ENCODE assay signal across 1 cellular context in the genomic region with DNA sequence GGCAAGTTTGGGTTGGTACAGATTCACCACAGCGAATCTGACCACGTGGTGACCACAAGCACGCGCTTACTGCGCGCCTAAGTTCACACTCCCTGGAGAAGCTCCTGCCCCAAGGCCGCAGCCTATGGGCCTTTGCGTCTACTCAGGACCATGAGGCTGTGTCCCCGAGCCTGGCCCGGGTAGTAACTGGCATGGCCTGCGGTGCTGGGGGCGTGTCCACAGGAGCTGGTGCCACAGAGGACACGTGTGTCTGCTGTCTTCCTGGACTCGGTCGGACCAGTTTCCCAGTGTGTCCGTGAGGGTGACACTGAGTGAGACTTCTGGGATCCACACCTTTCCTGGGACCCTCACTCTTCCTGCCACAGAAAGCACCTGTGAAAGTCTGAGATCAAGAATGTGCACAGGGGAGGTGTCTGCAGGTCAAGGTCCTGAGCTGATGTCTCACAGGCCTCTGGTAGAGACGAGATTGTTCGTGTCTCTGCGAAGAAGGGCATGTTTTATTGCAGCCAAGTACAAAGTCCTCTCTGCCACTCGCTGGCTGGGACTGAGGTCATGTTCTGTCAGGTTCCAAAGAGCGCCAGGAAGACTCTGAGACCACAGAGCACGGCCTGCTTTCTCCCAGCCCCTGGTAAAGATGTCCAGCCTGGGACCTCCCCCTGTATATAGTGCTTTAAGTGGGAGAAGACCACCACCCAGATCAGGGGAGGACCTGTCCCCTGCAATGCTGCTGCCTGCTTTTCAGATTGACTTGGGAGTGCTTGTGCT.
TF ChIP-seq lines count a peak whose summit lies in the region.

No MANE protein-coding gene starts in this region.

TF ChIP-seq in HepG2, 621 proteins besides CTCF, POLR2A, EP300 and RAD21 (continued from another document and continues in another):
- no peak for TF ChIP-seq TBL1XR1 (IDR thresholded peaks at IDR 0.05; ENCODE audit: borderline replicate concordance, low read length, partially characterized antibody)
- TF ChIP-seq CBFB (CRISPR knock-in tag; IDR thresholded peaks at IDR 0.05) = 0 out of 2 replicates have a peak, but pooled peaks have one; percentile 7
- no peak for TF ChIP-seq RAD51 (IDR thresholded peaks at IDR 0.05; ENCODE audit: borderline replicate concordance)
- TF ChIP-seq, protein P1, sequence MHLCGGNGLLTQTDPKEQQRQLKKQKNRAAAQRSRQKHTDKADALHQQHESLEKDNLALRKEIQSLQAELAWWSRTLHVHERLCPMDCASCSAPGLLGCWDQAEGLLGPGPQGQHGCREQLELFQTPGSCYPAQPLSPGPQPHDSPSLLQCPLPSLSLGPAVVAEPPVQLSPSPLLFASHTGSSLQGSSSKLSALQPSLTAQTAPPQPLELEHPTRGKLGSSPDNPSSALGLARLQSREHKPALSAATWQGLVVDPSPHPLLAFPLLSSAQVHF (CRISPR knock-in tag; IDR thresholded peaks at IDR 0.05) = no peak
- TF ChIP-seq ZNF143 (CRISPR knock-in tag; IDR thresholded peaks at IDR 0.05) = no peak; the same call in 1 of the 2 replicates
- TF ChIP-seq, protein P2, sequence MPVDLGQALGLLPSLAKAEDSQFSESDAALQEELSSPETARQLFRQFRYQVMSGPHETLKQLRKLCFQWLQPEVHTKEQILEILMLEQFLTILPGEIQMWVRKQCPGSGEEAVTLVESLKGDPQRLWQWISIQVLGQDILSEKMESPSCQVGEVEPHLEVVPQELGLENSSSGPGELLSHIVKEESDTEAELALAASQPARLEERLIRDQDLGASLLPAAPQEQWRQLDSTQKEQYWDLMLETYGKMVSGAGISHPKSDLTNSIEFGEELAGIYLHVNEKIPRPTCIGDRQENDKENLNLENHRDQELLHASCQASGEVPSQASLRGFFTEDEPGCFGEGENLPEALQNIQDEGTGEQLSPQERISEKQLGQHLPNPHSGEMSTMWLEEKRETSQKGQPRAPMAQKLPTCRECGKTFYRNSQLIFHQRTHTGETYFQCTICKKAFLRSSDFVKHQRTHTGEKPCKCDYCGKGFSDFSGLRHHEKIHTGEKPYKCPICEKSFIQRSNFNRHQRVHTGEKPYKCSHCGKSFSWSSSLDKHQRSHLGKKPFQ (CRISPR knock-in tag; IDR thresholded peaks at IDR 0.05; ENCODE audit: insufficient replicate concordance) = peak; percentile 67
- peak; percentile 48; the same call in 1 of the 2 replicates for TF ChIP-seq ZNF12 (CRISPR knock-in tag; IDR thresholded peaks at IDR 0.05)
- TF ChIP-seq GFI1 (CRISPR knock-in tag; IDR thresholded peaks at IDR 0.05; ENCODE audit: borderline replicate concordance) = peak; percentile 39; the same call in 1 of the 2 replicates
- TF ChIP-seq FOXK2 (IDR thresholded peaks at IDR 0.05) = no peak; the same call in 1 of the 2 replicates
- TF ChIP-seq ZNF326 (CRISPR knock-in tag; IDR thresholded peaks at IDR 0.05; ENCODE audit: borderline replicate concordance) = no peak
- TF ChIP-seq SUZ12 (IDR thresholded peaks at IDR 0.05; ENCODE audit: low read depth, low read length) = no peak
- TF ChIP-seq BRD4 (CRISPR knock-in tag; IDR thresholded peaks at IDR 0.05) = no peak
- TF ChIP-seq MBNL3 (CRISPR knock-in tag; conservative IDR thresholded peaks at IDR 0.05) = no peak
- TF ChIP-seq MTF1 (CRISPR knock-in tag; IDR thresholded peaks at IDR 0.05) = no peak
- TF ChIP-seq PLSCR1 (CRISPR knock-in tag; IDR thresholded peaks at IDR 0.05; ENCODE audit: borderline replicate concordance) = no peak
- TF ChIP-seq, protein P3, sequence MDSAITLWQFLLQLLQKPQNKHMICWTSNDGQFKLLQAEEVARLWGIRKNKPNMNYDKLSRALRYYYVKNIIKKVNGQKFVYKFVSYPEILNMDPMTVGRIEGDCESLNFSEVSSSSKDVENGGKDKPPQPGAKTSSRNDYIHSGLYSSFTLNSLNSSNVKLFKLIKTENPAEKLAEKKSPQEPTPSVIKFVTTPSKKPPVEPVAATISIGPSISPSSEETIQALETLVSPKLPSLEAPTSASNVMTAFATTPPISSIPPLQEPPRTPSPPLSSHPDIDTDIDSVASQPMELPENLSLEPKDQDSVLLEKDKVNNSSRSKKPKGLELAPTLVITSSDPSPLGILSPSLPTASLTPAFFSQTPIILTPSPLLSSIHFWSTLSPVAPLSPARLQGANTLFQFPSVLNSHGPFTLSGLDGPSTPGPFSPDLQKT (CRISPR knock-in tag; IDR thresholded peaks at IDR 0.05; ENCODE audit: borderline replicate concordance) = no peak
- no peak for TF ChIP-seq STAT5B (CRISPR knock-in tag; IDR thresholded peaks at IDR 0.05)
- TF ChIP-seq DR1 (CRISPR knock-in tag; IDR thresholded peaks at IDR 0.05) = no peak
- no peak for TF ChIP-seq ZNF383 (CRISPR knock-in tag; IDR thresholded peaks at IDR 0.05; ENCODE audit: borderline replicate concordance)
- no peak; the same call in 1 of the 2 replicates for TF ChIP-seq CBX5 (CRISPR knock-in tag; IDR thresholded peaks at IDR 0.05; ENCODE audit: borderline replicate concordance)
- peak; percentile 72; the same call in 1 of the 2 replicates for TF ChIP-seq KDM5B (CRISPR knock-in tag; IDR thresholded peaks at IDR 0.05; ENCODE audit: borderline replicate concordance)
- TF ChIP-seq FOSL1 (CRISPR knock-in tag; IDR thresholded peaks at IDR 0.05; ENCODE audit: borderline replicate concordance) = no peak
- TF ChIP-seq, protein P4, sequence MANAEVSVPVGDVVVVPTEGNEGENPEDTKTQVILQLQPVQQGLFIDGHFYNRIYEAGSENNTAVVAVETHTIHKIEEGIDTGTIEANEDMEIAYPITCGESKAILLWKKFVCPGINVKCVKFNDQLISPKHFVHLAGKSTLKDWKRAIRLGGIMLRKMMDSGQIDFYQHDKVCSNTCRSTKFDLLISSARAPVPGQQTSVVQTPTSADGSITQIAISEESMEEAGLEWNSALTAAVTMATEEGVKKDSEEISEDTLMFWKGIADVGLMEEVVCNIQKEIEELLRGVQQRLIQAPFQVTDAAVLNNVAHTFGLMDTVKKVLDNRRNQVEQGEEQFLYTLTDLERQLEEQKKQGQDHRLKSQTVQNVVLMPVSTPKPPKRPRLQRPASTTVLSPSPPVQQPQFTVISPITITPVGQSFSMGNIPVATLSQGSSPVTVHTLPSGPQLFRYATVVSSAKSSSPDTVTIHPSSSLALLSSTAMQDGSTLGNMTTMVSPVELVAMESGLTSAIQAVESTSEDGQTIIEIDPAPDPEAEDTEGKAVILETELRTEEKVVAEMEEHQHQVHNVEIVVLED (CRISPR knock-in tag; IDR thresholded peaks at IDR 0.05; ENCODE audit: borderline replicate concordance) = peak; percentile 47; the same call in 1 of the 2 replicates
- no peak for TF ChIP-seq ZNF543 (CRISPR knock-in tag; IDR thresholded peaks at IDR 0.05)
- TF ChIP-seq, protein P5, sequence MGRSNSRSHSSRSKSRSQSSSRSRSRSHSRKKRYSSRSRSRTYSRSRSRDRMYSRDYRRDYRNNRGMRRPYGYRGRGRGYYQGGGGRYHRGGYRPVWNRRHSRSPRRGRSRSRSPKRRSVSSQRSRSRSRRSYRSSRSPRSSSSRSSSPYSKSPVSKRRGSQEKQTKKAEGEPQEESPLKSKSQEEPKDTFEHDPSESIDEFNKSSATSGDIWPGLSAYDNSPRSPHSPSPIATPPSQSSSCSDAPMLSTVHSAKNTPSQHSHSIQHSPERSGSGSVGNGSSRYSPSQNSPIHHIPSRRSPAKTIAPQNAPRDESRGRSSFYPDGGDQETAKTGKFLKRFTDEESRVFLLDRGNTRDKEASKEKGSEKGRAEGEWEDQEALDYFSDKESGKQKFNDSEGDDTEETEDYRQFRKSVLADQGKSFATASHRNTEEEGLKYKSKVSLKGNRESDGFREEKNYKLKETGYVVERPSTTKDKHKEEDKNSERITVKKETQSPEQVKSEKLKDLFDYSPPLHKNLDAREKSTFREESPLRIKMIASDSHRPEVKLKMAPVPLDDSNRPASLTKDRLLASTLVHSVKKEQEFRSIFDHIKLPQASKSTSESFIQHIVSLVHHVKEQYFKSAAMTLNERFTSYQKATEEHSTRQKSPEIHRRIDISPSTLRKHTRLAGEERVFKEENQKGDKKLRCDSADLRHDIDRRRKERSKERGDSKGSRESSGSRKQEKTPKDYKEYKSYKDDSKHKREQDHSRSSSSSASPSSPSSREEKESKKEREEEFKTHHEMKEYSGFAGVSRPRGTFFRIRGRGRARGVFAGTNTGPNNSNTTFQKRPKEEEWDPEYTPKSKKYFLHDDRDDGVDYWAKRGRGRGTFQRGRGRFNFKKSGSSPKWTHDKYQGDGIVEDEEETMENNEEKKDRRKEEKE (IDR thresholded peaks at IDR 0.05) = no peak
- no peak for TF ChIP-seq MAFG (CRISPR knock-in tag; IDR thresholded peaks at IDR 0.05)
- TF ChIP-seq TFE3 (CRISPR knock-in tag; IDR thresholded peaks at IDR 0.05) = 0 out of 2 replicates have a peak, but pooled peaks have one; percentile 37
- TF ChIP-seq HDAC1 (CRISPR knock-in tag; IDR thresholded peaks at IDR 0.05) = peak; percentile 63
- 0 out of 2 replicates have a peak, but pooled peaks have one; percentile 27 for TF ChIP-seq HHEX (CRISPR knock-in tag; IDR thresholded peaks at IDR 0.05)
- TF ChIP-seq, protein P6, sequence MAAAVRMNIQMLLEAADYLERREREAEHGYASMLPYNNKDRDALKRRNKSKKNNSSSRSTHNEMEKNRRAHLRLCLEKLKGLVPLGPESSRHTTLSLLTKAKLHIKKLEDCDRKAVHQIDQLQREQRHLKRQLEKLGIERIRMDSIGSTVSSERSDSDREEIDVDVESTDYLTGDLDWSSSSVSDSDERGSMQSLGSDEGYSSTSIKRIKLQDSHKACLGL (CRISPR knock-in tag; IDR thresholded peaks at IDR 0.05) = no peak; the same call in 1 of the 2 replicates
- no peak for TF ChIP-seq GABPA (IDR thresholded peaks at IDR 0.05; ENCODE audit: low read depth, low read length)
- peak; percentile 51 for TF ChIP-seq GABPA (CRISPR knock-in tag; IDR thresholded peaks at IDR 0.05; ENCODE audit: low read depth)
- no peak for TF ChIP-seq ADNP (CRISPR knock-in tag; IDR thresholded peaks at IDR 0.05)
- no peak for TF ChIP-seq ATF6 (CRISPR knock-in tag; conservative IDR thresholded peaks at IDR 0.05)
- no peak for TF ChIP-seq ZNF672 (CRISPR knock-in tag; IDR thresholded peaks at IDR 0.05)
- TF ChIP-seq ZNF17 (CRISPR knock-in tag; IDR thresholded peaks at IDR 0.05) = no peak
- TF ChIP-seq ZNF264 (CRISPR knock-in tag; IDR thresholded peaks at IDR 0.05) = peak; percentile 47; the same call in 1 of the 2 replicates
- peak; percentile 75 for TF ChIP-seq NR2F6 (IDR thresholded peaks at IDR 0.05)
- TF ChIP-seq NR2F6 (CRISPR knock-in tag; IDR thresholded peaks at IDR 0.05) = peak; percentile 92
- no peak for TF ChIP-seq ZNF235 (CRISPR knock-in tag; IDR thresholded peaks at IDR 0.05; ENCODE audit: borderline replicate concordance)
- TF ChIP-seq, protein P7, sequence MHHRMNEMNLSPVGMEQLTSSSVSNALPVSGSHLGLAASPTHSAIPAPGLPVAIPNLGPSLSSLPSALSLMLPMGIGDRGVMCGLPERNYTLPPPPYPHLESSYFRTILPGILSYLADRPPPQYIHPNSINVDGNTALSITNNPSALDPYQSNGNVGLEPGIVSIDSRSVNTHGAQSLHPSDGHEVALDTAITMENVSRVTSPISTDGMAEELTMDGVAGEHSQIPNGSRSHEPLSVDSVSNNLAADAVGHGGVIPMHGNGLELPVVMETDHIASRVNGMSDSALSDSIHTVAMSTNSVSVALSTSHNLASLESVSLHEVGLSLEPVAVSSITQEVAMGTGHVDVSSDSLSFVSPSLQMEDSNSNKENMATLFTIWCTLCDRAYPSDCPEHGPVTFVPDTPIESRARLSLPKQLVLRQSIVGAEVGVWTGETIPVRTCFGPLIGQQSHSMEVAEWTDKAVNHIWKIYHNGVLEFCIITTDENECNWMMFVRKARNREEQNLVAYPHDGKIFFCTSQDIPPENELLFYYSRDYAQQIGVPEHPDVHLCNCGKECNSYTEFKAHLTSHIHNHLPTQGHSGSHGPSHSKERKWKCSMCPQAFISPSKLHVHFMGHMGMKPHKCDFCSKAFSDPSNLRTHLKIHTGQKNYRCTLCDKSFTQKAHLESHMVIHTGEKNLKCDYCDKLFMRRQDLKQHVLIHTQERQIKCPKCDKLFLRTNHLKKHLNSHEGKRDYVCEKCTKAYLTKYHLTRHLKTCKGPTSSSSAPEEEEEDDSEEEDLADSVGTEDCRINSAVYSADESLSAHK (CRISPR knock-in tag; IDR thresholded peaks at IDR 0.05; ENCODE audit: borderline replicate concordance) = no peak
- TF ChIP-seq RXRB (CRISPR knock-in tag; IDR thresholded peaks at IDR 0.05; ENCODE audit: borderline replicate concordance) = peak; percentile 94
- TF ChIP-seq ETV5 (CRISPR knock-in tag; IDR thresholded peaks at IDR 0.05; ENCODE audit: borderline replicate concordance) = peak; percentile 56; the same call in 1 of the 2 replicates
- no peak for TF ChIP-seq PCBP2 (optimal IDR thresholded peaks at IDR 0.05; ENCODE audit: low read depth, low read length, poor library complexity, severe bottlenecking)
- TF ChIP-seq, protein P8, sequence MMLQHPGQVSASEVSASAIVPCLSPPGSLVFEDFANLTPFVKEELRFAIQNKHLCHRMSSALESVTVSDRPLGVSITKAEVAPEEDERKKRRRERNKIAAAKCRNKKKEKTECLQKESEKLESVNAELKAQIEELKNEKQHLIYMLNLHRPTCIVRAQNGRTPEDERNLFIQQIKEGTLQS (CRISPR knock-in tag; IDR thresholded peaks at IDR 0.05) = peak; percentile 33; the same call in 1 of the 2 replicates
- TF ChIP-seq RORA (CRISPR knock-in tag; IDR thresholded peaks at IDR 0.05) = no peak
